Comparison of ENCODE assay signal across 20 cellular contexts in the genomic region with DNA sequence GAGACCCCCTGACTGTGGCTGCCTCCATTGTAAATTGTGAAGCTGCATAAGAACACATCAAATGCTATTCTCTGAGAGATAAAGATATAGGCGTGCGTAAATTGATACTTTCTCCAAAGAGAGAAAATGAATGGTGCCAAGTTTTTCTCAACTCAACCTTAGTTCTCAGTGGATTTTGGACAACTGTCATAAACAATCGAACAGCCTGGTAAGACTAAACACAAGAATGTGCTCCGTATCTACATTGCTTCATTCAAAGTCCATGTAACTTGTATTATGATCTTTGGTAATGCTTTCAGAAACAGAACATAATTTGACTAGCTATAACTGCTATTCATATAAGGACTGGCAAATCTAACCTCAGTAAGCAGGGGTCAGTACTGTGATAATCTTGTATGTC.
"Had no signal": no experiment of that assay in that cellular context is flagged by ENCODE, and none has a peak within 500 bp of the region (broad histone marks: within the 10 kb centered on the region; RNA-seq: fewer than 3 reads in every experiment).

No MANE protein-coding gene starts in this region.

- DNase-seq: colonic mucosa; cortex of kidney; effector CD8-positive, alpha-beta T cell; effector memory CD8-positive, alpha-beta T cell; endodermal cell; erythroblast; esophagus squamous epithelium; foreskin keratinocyte; head of caudate nucleus; heart right ventricle; hippocampal formation; left cardiac atrium; left lung; left ventricle myocardium superior; lower lobe of right lung; mesenchymal stem cell; mucosa of descending colon; naive B cell had no signal

- ATAC-seq: effector memory CD8-positive, alpha-beta T cell; esophagus mucosa; foreskin keratinocyte; gastroesophageal sphincter; heart right ventricle; left cardiac atrium; left lung; left ventricle myocardium superior; lower lobe of right lung; mucosa of descending colon had no signal

- H3K4me1 ChIP-seq: colonic mucosa, esophagus squamous epithelium, foreskin keratinocyte, gastroesophageal sphincter, heart right ventricle, left lung, lower lobe of right lung had no signal

- H3K4me3 ChIP-seq: colonic mucosa, esophagus squamous epithelium, gastroesophageal sphincter, heart right ventricle, left lung, lower lobe of right lung, mucosa of descending colon had no signal

- H3K27me3 ChIP-seq: colonic mucosa, esophagus squamous epithelium, foreskin keratinocyte, gastroesophageal sphincter, heart right ventricle, left lung had no signal

- H3K9me3 ChIP-seq: colonic mucosa, esophagus squamous epithelium, gastroesophageal sphincter, left lung, mucosa of descending colon had no signal

- H3K36me3 ChIP-seq: colonic mucosa, esophagus squamous epithelium, gastroesophageal sphincter, heart right ventricle, left lung, lower lobe of right lung had no signal
